ENCODE assay signal across 1 cellular context in the genomic region with DNA sequence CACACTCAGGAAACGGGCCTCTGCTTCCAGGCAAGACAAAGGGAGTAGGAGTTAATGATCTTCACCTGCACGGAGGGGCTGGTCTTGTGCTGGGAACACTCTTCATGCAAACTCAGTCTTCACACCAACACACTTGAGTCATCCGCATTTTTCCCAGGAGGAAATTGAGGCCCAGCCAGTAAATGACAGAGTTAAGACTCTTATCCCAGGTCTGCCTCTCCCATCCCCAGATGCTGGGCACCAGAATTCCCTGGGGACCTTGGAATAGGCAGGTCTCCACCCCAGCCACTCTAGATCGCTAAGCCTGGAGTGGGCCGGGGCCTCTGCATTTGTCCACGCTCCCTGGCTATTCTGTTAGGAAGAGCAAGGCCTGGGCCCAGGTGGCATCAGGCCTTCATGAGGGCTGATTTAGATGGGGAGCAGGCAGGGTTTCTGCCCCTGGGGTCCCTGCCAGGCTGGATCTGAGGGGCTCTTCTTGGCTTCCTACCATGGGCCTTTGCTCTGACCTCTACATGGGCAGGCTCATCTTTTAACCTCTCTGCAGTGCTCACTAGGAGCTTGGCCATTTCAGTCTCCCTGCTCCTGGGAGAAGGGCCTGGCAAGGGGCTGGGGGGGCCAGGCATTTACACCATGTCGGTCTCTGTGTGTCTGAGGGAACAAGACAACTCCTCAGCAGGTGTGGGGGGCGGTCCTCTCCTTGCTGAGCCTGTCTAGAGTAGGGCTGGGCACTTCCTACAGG.
TF ChIP-seq lines count a peak whose summit lies in the region.

No MANE protein-coding gene starts in this region.

TF ChIP-seq in IMR-90, 13 proteins besides CTCF, POLR2A, EP300 and RAD21:
- TF ChIP-seq NFE2L2 (IDR thresholded peaks at IDR 0.05; ENCODE audit: low read depth, low read length) (no peak), CHD1 (IDR thresholded peaks at IDR 0.05; ENCODE audit: low read depth, low read length) (no peak), MXI1 (IDR thresholded peaks at IDR 0.05; ENCODE audit: borderline replicate concordance, low read depth, low read length) (no peak), MAZ (IDR thresholded peaks at IDR 0.05; ENCODE audit: borderline replicate concordance, low read depth, low read length) (no peak), FOS (IDR thresholded peaks at IDR 0.05; ENCODE audit: low read depth, low read length) (no peak), BHLHE40 (IDR thresholded peaks at IDR 0.05; ENCODE audit: low read depth, low read length) (no peak), RFX5 (IDR thresholded peaks at IDR 0.05; ENCODE audit: low read depth, low read length) (no peak), MAFK (IDR thresholded peaks at IDR 0.05; ENCODE audit: low read depth, low read length) (no peak), SMC3 (IDR thresholded peaks at IDR 0.05; ENCODE audit: low read depth, low read length) (no peak), RCOR1 (IDR thresholded peaks at IDR 0.05; ENCODE audit: insufficient replicate concordance, low read length) (no peak), CEBPB (IDR thresholded peaks at IDR 0.05; ENCODE audit: low read depth, low read length) (no peak)
- TF ChIP-seq, protein P1, sequence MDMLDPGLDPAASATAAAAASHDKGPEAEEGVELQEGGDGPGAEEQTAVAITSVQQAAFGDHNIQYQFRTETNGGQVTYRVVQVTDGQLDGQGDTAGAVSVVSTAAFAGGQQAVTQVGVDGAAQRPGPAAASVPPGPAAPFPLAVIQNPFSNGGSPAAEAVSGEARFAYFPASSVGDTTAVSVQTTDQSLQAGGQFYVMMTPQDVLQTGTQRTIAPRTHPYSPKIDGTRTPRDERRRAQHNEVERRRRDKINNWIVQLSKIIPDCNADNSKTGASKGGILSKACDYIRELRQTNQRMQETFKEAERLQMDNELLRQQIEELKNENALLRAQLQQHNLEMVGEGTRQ (IDR thresholded peaks at IDR 0.05; ENCODE audit: low read depth, low read length): no peak
- TF ChIP-seq, protein P2, sequence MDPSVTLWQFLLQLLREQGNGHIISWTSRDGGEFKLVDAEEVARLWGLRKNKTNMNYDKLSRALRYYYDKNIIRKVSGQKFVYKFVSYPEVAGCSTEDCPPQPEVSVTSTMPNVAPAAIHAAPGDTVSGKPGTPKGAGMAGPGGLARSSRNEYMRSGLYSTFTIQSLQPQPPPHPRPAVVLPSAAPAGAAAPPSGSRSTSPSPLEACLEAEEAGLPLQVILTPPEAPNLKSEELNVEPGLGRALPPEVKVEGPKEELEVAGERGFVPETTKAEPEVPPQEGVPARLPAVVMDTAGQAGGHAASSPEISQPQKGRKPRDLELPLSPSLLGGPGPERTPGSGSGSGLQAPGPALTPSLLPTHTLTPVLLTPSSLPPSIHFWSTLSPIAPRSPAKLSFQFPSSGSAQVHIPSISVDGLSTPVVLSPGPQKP (IDR thresholded peaks at IDR 0.05; ENCODE audit: borderline replicate concordance, low read depth, low read length): no peak
